In genomic region chr18:24632158-24632988, GRCh38 we compare ENCODE assay signal across 1 cellular context.
TF ChIP-seq lines count a peak whose summit lies in the region.

No MANE protein-coding gene starts in this region.

TF ChIP-seq in GM23338, 12 proteins besides CTCF, POLR2A, EP300 and RAD21 (continued from another document):
- TF ChIP-seq ZNF462 (CRISPR knock-in tag; IDR thresholded peaks at IDR 0.05) (no peak), STAT1 (IDR thresholded peaks at IDR 0.05; ENCODE audit: unreplicated experiment) (no peak), JUNB (IDR thresholded peaks at IDR 0.05; ENCODE audit: unreplicated experiment) (no peak), NANOG (IDR thresholded peaks at IDR 0.05; ENCODE audit: borderline replicate concordance) (no peak), ZNF114 (CRISPR knock-in tag; IDR thresholded peaks at IDR 0.05) (no peak), ETS1 (IDR thresholded peaks at IDR 0.05) (no peak), POLR2AphosphoS5 (IDR thresholded peaks at IDR 0.05; ENCODE audit: low read depth) (no peak)
